Comparison of ENCODE assay signal across 23 cellular contexts in genomic region chr1:221988829-221989228, GRCh38.
"Had no signal": no experiment of that assay in that cellular context is flagged by ENCODE, and none has a peak within 500 bp of the region (broad histone marks: within the 10 kb centered on the region; RNA-seq: fewer than 3 reads in every experiment).

No MANE protein-coding gene starts in this region.

- ATAC-seq: activated CD4-positive, alpha-beta T cell treated with anti-CD3 and anti-CD28 coated beads for 36 hours; activated CD8-positive, alpha-beta T cell treated with anti-CD3 and anti-CD28 coated beads, Interleukin-2, amount 10 ng/mL, durations not matched to agents 7 days and 5 days; effector memory CD8-positive, alpha-beta T cell; left cardiac atrium; naive thymus-derived CD8-positive, alpha-beta T cell; psoas muscle had no signal

- H3K79me2 ChIP-seq: parathyroid adenoma had no signal

- H2AFZ ChIP-seq: parathyroid adenoma had no signal

- H3K27ac ChIP-seq: adrenal gland, parathyroid adenoma, psoas muscle, sigmoid colon, spleen, suprapubic skin, tibial artery had no signal

- H3K4me3 ChIP-seq: adrenal gland, psoas muscle, sigmoid colon, spleen, suprapubic skin, tibial artery had no signal

- H3K9me3 ChIP-seq: adrenal gland, psoas muscle, sigmoid colon, spleen, suprapubic skin, tibial artery had no signal

- H3K36me3 ChIP-seq: adrenal gland, sigmoid colon, spleen, suprapubic skin, tibial artery had no signal

- DNase-seq: activated CD4-positive, alpha-beta T cell treated with anti-CD3 and anti-CD28 coated beads for 36 hours; activated CD4-positive, CD25-positive, alpha-beta regulatory T cell; activated CD8-positive, alpha-beta T cell treated with anti-CD3 and anti-CD28 coated beads, Interleukin-2, amount 10 ng/mL, durations not matched to agents 7 days and 5 days; activated effector memory CD4-positive, alpha-beta T cell treated with Interleukin-2 at 50 U/mL for 16 hours; activated naive CD4-positive, alpha-beta T cell treated with Interleukin-2 at 50 U/mL for 16 hours; activated T-cell treated with anti-CD3 and anti-CD28 coated beads for 4 hours; adrenal gland; aorta; cortex of kidney; effector memory CD8-positive, alpha-beta T cell; head of caudate nucleus; hippocampal formation; left cardiac atrium; midbrain; naive thymus-derived CD8-positive, alpha-beta T cell; nucleus accumbens; psoas muscle; sigmoid colon; spleen; stimulated activated naive CD4-positive, alpha-beta T cell; tibial artery had no signal

- H3K9ac ChIP-seq: parathyroid adenoma had no signal

- H3K4me1 ChIP-seq: adrenal gland, parathyroid adenoma, psoas muscle, spleen, suprapubic skin had no signal

- H3K27me3 ChIP-seq: adrenal gland, sigmoid colon, spleen, tibial artery had no signal
